Comparison of ENCODE assay signal across 8 cellular contexts in the genomic region with DNA sequence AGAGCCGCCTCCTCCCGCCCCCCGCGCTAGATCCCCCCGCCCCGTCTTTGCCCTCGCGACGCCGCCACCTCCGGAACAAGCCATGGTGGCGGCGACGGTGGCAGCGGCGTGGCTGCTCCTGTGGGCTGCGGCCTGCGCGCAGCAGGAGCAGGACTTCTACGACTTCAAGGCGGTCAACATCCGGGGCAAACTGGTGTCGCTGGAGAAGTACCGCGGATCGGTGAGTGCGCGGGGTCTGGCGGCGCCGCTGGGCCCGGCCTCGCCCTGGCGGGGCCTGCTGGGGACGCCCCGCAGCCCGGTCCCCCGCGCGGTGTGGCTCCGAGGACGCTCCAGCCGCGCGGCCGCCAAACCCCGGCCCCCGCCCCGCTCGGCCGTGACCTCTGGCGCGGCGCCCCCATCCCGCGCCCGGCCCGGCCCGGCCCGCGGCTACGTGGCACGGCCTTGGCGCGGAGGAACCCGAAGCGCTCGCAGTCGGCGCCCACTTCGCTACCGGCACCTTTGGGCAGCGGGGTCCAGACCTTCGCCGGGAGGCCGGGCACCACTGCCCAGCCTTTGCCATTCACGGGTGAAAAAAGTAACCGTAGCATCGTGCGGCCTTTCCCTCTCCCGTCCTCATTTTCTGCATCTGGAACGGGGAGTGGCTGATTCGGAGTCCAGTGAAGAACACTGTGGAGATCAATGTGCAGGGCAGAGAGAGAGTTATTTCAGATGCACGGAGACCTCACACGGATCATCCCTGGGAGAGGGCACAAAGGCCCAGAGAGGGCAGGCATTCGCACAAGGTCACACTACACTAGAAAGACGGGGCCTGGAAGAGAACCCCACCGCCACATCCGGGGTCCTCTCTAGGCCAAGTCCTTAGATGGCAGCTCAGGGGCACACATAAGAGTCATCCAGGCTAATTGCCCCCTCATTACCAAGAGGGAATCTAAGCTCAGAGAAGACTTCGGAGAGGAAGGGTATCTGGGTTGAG. TPM values are rescaled to one million over a fixed set of nuclear protein-coding genes. Genes with fewer than 3 reads are reported as not detected.
DNase-seq lines count a peak whose midpoint lies in the region; ATAC-seq, FAIRE-seq and TF ChIP-seq lines count a peak whose summit lies in the region.

A gene (plus strand): TSS at position 44 of the 973 bp plus-strand sequence. CDS start 39 bp downstream, at position 83.

- intact Hi-C loops in breast epithelium (cut with DNase I; ENCODE audit: low total_unique reads) = no loop called here
- intact Hi-C loops in MCF 10A (cut with micrococcal nuclease) = no loop called here
- intact Hi-C loops in T-helper 2 cell treated with Interferon-gamma antibody and Interleukin-4, amounts not matched to agents 100 ng/mL and 5 ng/mL, for 36 hours (cut with micrococcal nuclease) = loop anchor here (1.0 kb wide), 3 partner anchors 35 to 84 kb away; a partner anchor contains a TSS
- intact Hi-C loops in GM12878 (cut with micrococcal nuclease; ENCODE audit: unreplicated experiment) = no loop called here

- no peak for FAIRE-seq in GM12878 (lab: Jason Lieb, UNC)

- H4K20me1 ChIP-seq in GM12878 (ENCODE audit: control insufficient read depth, insufficient read depth) = no peaks in the 10 kb centered on the region

- no peak within 1 kb of the TSS for H3K27ac Mint-ChIP-seq in MCF 10A (ENCODE audit: low read depth, unreplicated experiment)

- BruUV-seq in MCF 10A (replicated peaks; lab: Mats Ljungman, UMichigan) (no TSS peak), GM12878 (replicated peaks; lab: Mats Ljungman, UMichigan) (no TSS peak)

- no peaks in the 10 kb centered on the region for H3K9me3 ChIP-seq in breast epithelium
- no peaks in the 10 kb centered on the region for H3K9me3 ChIP-seq in GM12878 (replicated peaks; ENCODE audit: control insufficient read depth, insufficient read depth, low read length)
- H3K9me3 ChIP-seq in iPS-18a (ENCODE audit: control insufficient read depth, low read depth, low read length) = no peaks in the 10 kb centered on the region

- peak within 1 kb of the TSS; percentile 48 to 80 (median 67) for H3K4me3 ChIP-seq in breast epithelium
- peak within 1 kb of the TSS; percentile 62 for H3K4me3 ChIP-seq in GM12878
- peak within 1 kb of the TSS; percentile 53 for H3K4me3 ChIP-seq in iPS-18a (ENCODE audit: low read length)
- H3K4me3 ChIP-seq in skeletal muscle cell (ENCODE audit: low read depth, low read length) = peak within 1 kb of the TSS; percentile 43

- peak within 1 kb of the TSS; percentile 87 for H2AFZ ChIP-seq in GM12878 (ENCODE audit: control insufficient read depth, low read depth, low read length)

- H3K36me3 ChIP-seq in breast epithelium = no peaks in the 10 kb centered on the region
- no peaks in the 10 kb centered on the region for H3K36me3 ChIP-seq in GM12878 (ENCODE audit: control insufficient read depth in 2 of 2, insufficient read depth in 2 of 2, low read length in 1 of 2)
- H3K36me3 ChIP-seq in iPS-18a (ENCODE audit: control insufficient read depth, low read depth, low read length) = peaks cover 3% of the 10 kb centered on the region

- no peaks in the 10 kb centered on the region for H3K27me3 Mint-ChIP-seq in MCF 10A (ENCODE audit: insufficient read depth, unreplicated experiment)

- H3K27me3 ChIP-seq in breast epithelium (no peaks in the 10 kb centered on the region), GM12878 (replicated peaks in 1 of 2; ENCODE audit: control insufficient read depth in 2 of 2, insufficient read depth in 2 of 2, low read length in 1 of 2) (peaks cover 1 to 4% of the 10 kb centered on the region in 2 experiments; a peak in 2 of 4 replicates), iPS-18a (ENCODE audit: control insufficient read depth, insufficient read depth, low read length) (peaks cover 36% of the 10 kb centered on the region)

- in situ Hi-C loops in GM12878 (cut with MboI) = no loop called here

- no peaks in the 10 kb centered on the region for H3K36me3 Mint-ChIP-seq in MCF 10A (ENCODE audit: insufficient read depth, unreplicated experiment)

- DNase-seq in breast epithelium (ENCODE audit: low spot score in 2 of 2) = no peak
- no peak for DNase-seq in MCF 10A (ENCODE audit: unreplicated experiment)
- DNase-seq in GM12878 (ENCODE audit: low read depth, low spot score) = no peak
- peak; percentile 7 for DNase-seq in skeletal muscle cell (ENCODE audit: low read depth)
- DNase-seq in NK-92 treated with Interleukin-12 subunit alpha and Interleukin-12 subunit beta, amount 100 ng/mL, for 24 hours (lab: John Stamatoyannopoulos, UW) = no peak
- no peak for DNase-seq in glomerular visceral epithelial cell (ENCODE audit: extremely low spot score)

- TF ChIP-seq EP300 in GM12878 (IDR thresholded peaks at IDR 0.05; ENCODE audit: borderline replicate concordance in 1 of 2, control insufficient read depth in 1 of 2, low read depth in 2 of 2, low read length in 2 of 2) = no peak

- ATAC-seq in GM12878 = peak; percentile 49

- TF ChIP-seq POLR2A in breast epithelium (IDR thresholded peaks at IDR 0.05) (no peak), GM12878 (IDR thresholded peaks at IDR 0.05; ENCODE audit: low read depth, low read length) (peak; percentile 77)

- peaks cover 10% of the 10 kb centered on the region for H3K4me1 Mint-ChIP-seq in MCF 10A (ENCODE audit: insufficient read depth, unreplicated experiment)

- RAD21 ChIA-PET in GM12878 (lab: Charles Lee; ENCODE audit: unreplicated experiment) = no interaction called here

- H3K27ac ChIP-seq in breast epithelium = peak within 1 kb of the TSS; percentile 85 to 86
- peak within 1 kb of the TSS; percentile 17 for H3K27ac ChIP-seq in GM12878 (ENCODE audit: control insufficient read depth, insufficient read depth)
- no peak within 1 kb of the TSS for H3K27ac ChIP-seq in iPS-18a (ENCODE audit: low read length)

- no peak within 1 kb of the TSS for H3K4me3 Mint-ChIP-seq in MCF 10A (ENCODE audit: unreplicated experiment)

- TF ChIP-seq CTCF in breast epithelium (IDR thresholded peaks at IDR 0.05) = no peak
- no peak for TF ChIP-seq CTCF in MCF 10A (IDR thresholded peaks at IDR 0.05; ENCODE audit: unreplicated experiment)
- no peak for TF ChIP-seq CTCF in GM12878 (IDR thresholded peaks at IDR 0.05 in 2 of 3, conservative IDR thresholded peaks at IDR 0.05 in 1 of 3; ENCODE audit: control insufficient read depth in 2 of 3, extremely low read depth in 1 of 3, insufficient read depth in 1 of 3, low read depth in 3 of 3, low read length in 3 of 3)

- CTCF ChIA-PET in MCF 10A (lab: Yijun Ruan, JAX) (no interaction called here), GM12878 (lab: Yijun Ruan, JAX) (no interaction called here)

- H3K9me3 Mint-ChIP-seq in MCF 10A (ENCODE audit: unreplicated experiment) = no peaks in the 10 kb centered on the region

- SMC1A ChIA-PET in GM12878 (lab: Charles Lee; ENCODE audit: uncharacterized antibody, unreplicated experiment) = interaction anchor here (1.1 to 2.3 kb wide), 5 partner anchors 9 to 84 kb away, joined by 3 to 13 read pairs (median 5); no protein-coding TSS in a partner anchor

- peak within 1 kb of the TSS; percentile 24; the same call in 1 of the 2 replicates for H3K9ac ChIP-seq in GM12878 (ENCODE audit: control insufficient read depth, insufficient read depth, low read length)
- peak within 1 kb of the TSS; percentile 34 for H3K9ac ChIP-seq in iPS-18a (ENCODE audit: low read length)

- H3K4me1 ChIP-seq in breast epithelium (peaks cover 0 to 5% of the 10 kb centered on the region in 2 donors), GM12878 (ENCODE audit: control insufficient read depth, insufficient read depth, low read length) (peaks cover 24% of the 10 kb centered on the region), iPS-18a (ENCODE audit: control insufficient read depth, low read depth, low read length) (peaks cover 7% of the 10 kb centered on the region)

- H3K4me2 ChIP-seq in GM12878 (ENCODE audit: control insufficient read depth, insufficient read depth) = peak within 1 kb of the TSS; percentile 81

- no peaks in the 10 kb centered on the region for H3K79me2 ChIP-seq in GM12878 (ENCODE audit: control insufficient read depth, insufficient read depth, low read length)

- WGBS in GM12878 (ENCODE audit: insufficient coverage, insufficient replicate concordance, low lambda C conversion rate, missing lambda C conversion rate) = under 1% methylated on average over 59 of the region's 90 CpGs

- POLR2A ChIA-PET in MCF 10A (lab: Yijun Ruan, JAX) = no interaction called here
- POLR2A ChIA-PET in GM12878 (lab: Charles Lee) = interaction anchor here (0.6 to 1.3 kb wide), 3 partner anchors 10 to 57 kb away, joined by 3 to 5 read pairs (median 4); no protein-coding TSS in a partner anchor

- TF ChIP-seq RAD21 in GM12878 (IDR thresholded peaks at IDR 0.05; ENCODE audit: insufficient read depth, low read depth, low read length) = no peak

TF ChIP-seq in GM12878, 131 proteins besides CTCF, POLR2A, EP300 and RAD21 (continues in another document):
- no peak for TF ChIP-seq CHD1 (IDR thresholded peaks at IDR 0.05; ENCODE audit: low read depth, low read length)

RNA-seq across cellular contexts. Expression of the gene that starts here (rescaled TPM):
- total RNA-seq in breast epithelium (10 to 100 TPM; 17.8 to 24.7 (median 20.3) TPM), MCF 10A (2022) (not detected in 2 replicates), GM12878 (2014; rRNA removed) (4.0 and 4.2 TPM in 2 replicates), GM12878 (2014; rRNA removed; fragmentation: Illumina TruSeq; extraction: Trizol) (2.3 and 2.9 TPM in 2 replicates), GM12878 (2021) (1.9 and 2.6 TPM in 2 replicates)
- 23.0 and 26.7 TPM in 2 replicates for total RNA-seq in T-helper 2 cell treated with Interferon-gamma antibody and Interleukin-4, amounts not matched to agents 100 ng/mL and 5 ng/mL, for 36 hours
- 3.5 and 3.6 TPM in 2 replicates for total RNA-seq in GM12878 (2013; cell fraction: nucleolus; rRNA removed)
- polyA plus RNA-seq in GM12878 (2011; ENCODE audit: low read depth) = 5.4 TPM
- polyA plus RNA-seq in GM12878 (2011; rRNA removed) (not detected in 2 replicates), GM12878 (2014; fragmentation: Illumina TruSeq; extraction: Trizol) (2.4 and 3.7 TPM in 2 replicates), GM12878 (2014; fragmentation: Nextera tagmentation; extraction: Ambion mirVana) (1 to 10 TPM; 1.9 to 2.2 TPM), GM12878 (2014; rRNA removed) (3.8 and 4.1 TPM in 2 replicates), GM12878 (2016; fragmentation: Nextera tagmentation; extraction: Ambion mirVana) (1 to 10 TPM; 2.3 to 2.5 TPM)
- polyA plus RNA-seq in GM12878 (2011; cell fraction: cytosol; rRNA removed) = 0.13 TPM in 1 of 2 replicates, not detected in the other
- polyA plus RNA-seq in GM12878 (2011; cell fraction: nucleus; rRNA removed) = 0.16 TPM in 1 of 2 replicates, not detected in the other
- 9.1 and 9.8 TPM in 2 replicates for polyA plus RNA-seq in GM12878 (2012)
- polyA minus RNA-seq in GM12878 (2011; rRNA and poly(A)+ RNA removed) = not detected in 2 replicates
- polyA minus RNA-seq in GM12878 (2011; cell fraction: cytosol; rRNA and poly(A)+ RNA removed) = not detected in 2 replicates
- not detected in 2 replicates for polyA minus RNA-seq in GM12878 (2011; cell fraction: nucleus; rRNA and poly(A)+ RNA removed)
